23 cellular contexts compared by ENCODE assay signal in the genomic region with DNA sequence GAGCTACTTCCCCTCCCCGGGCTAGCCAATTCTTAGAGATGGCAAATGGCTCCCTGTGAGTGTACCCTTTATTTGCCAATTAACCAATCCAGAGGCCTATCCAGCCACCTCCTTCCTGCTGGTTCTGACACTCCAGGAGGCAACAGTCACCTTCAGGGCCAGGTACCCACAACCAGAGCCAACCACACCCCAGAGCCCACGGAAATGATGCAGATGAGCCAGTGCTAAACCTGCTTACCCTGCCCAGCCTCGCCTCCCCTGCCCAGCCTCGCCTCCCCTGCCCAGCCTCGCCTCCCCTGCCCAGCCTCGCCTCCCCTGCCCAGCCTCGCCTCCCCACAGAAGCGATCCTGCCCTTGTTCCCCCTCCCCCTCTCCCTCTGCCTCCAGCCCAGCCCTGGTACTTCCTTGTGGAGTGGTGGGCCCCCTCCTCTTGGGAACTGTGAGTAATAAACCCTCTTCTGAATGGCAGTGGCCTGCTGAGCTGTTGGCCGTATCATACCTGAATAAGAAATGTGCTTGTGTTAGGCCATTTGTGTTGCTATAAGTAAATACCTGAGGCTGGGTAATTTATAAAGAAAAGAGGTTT.
DNase-seq lines count a peak whose midpoint lies in the region; ATAC-seq and TF ChIP-seq lines count a peak whose summit lies in the region.
"Had no signal": no experiment of that assay in that cellular context is flagged by ENCODE, and none has a peak within 500 bp of the region (broad histone marks: within the 10 kb centered on the region; RNA-seq: fewer than 3 reads in every experiment).

No MANE protein-coding gene starts in this region.

- CTCF ChIA-PET in MCF 10A (lab: Yijun Ruan, JAX) = interaction anchor here (0.6 kb wide), 2 partner anchors 11 to 48 kb away, joined by 3 read pairs; no protein-coding TSS in a partner anchor

- POLR2A ChIA-PET in MCF 10A (lab: Yijun Ruan, JAX) = interaction anchor here (0.7 kb wide), 1 partner anchor 134 kb away, joined by 4 read pairs; no protein-coding TSS in a partner anchor

- no peaks in the 10 kb centered on the region for H3K36me3 ChIP-seq in mucosa of descending colon (ENCODE audit: low read depth)
- H3K36me3 ChIP-seq: MG63, SJCRH30 had no signal

- H3K4me1 ChIP-seq in mucosa of descending colon (ENCODE audit: low read depth) = peaks cover 2% of the 10 kb centered on the region

- BruUV-seq in MCF 10A (replicated peaks; lab: Mats Ljungman, UMichigan) = no TSS peak

- intact Hi-C loops in mucosa of descending colon (cut with DNase I, micrococcal nuclease) = no loop called here
- intact Hi-C loops in MCF 10A (cut with micrococcal nuclease) = no loop called here

- H3K27ac Mint-ChIP-seq in type B pancreatic cell (peak overlapping the region; percentile 61), MCF 10A (ENCODE audit: low read depth, unreplicated experiment) (no peak overlapping the region)
- H3K27ac Mint-ChIP-seq: CD14-positive monocyte, IgD-negative memory B cell had no signal

- no peaks in the 10 kb centered on the region for H3K9me3 ChIP-seq in mucosa of descending colon
- H3K9me3 ChIP-seq: MG63, SJCRH30 had no signal

- H3K36me3 Mint-ChIP-seq in type B pancreatic cell = peaks cover 18% of the 10 kb centered on the region
- H3K36me3 Mint-ChIP-seq in MCF 10A (ENCODE audit: insufficient read depth, unreplicated experiment) = no peaks in the 10 kb centered on the region
- H3K36me3 Mint-ChIP-seq: CD14-positive monocyte, IgD-negative memory B cell had no signal

- peak; percentile 68 for ATAC-seq in mucosa of descending colon

- H3K9me3 Mint-ChIP-seq in type B pancreatic cell = no peaks in the 10 kb centered on the region
- H3K9me3 Mint-ChIP-seq in MCF 10A (ENCODE audit: unreplicated experiment) = no peaks in the 10 kb centered on the region
- H3K9me3 Mint-ChIP-seq: IgD-negative memory B cell had no signal

- H3K4me3 ChIP-seq in epithelial cell of esophagus (ENCODE audit: low read length) (no peak overlapping the region), mucosa of descending colon (no peak overlapping the region)
- H3K4me3 ChIP-seq: MG63, SJCRH30 had no signal

- peaks cover 9% of the 10 kb centered on the region for H3K4me1 Mint-ChIP-seq in type B pancreatic cell (ENCODE audit: unreplicated experiment)
- no peaks in the 10 kb centered on the region for H3K4me1 Mint-ChIP-seq in MCF 10A (ENCODE audit: insufficient read depth, unreplicated experiment)
- H3K4me1 Mint-ChIP-seq: CD14-positive monocyte, IgD-negative memory B cell had no signal

- H3K4me3 Mint-ChIP-seq in type B pancreatic cell (no peak overlapping the region), MCF 10A (ENCODE audit: unreplicated experiment) (no peak overlapping the region)
- H3K4me3 Mint-ChIP-seq: CD14-positive monocyte, IgD-negative memory B cell had no signal

- no peak for TF ChIP-seq CTCF in epithelial cell of esophagus (IDR thresholded peaks at IDR 0.05; ENCODE audit: insufficient read depth, low read depth, low read length, missing control alignments)
- TF ChIP-seq CTCF in mucosa of descending colon (IDR thresholded peaks at IDR 0.05) = no peak
- no peak for TF ChIP-seq CTCF in type B pancreatic cell (conservative IDR thresholded peaks at IDR 0.05)
- TF ChIP-seq CTCF in MCF 10A (IDR thresholded peaks at IDR 0.05; ENCODE audit: unreplicated experiment) = no peak

- H3K27me3 Mint-ChIP-seq in type B pancreatic cell (no peaks in the 10 kb centered on the region), MCF 10A (ENCODE audit: insufficient read depth, unreplicated experiment) (no peaks in the 10 kb centered on the region)

- DNase-seq in NCI-H146 (lab: John Stamatoyannopoulos, UW) (peak; percentile 11), NCI-H146 treated with DMSO at 0.1 percent for 48 hours (lab: John Stamatoyannopoulos, UW; ENCODE audit: unreplicated experiment) (no peak), epithelial cell of esophagus (ENCODE audit: low read depth) (peak; percentile 62), mucosa of descending colon (peak in 1 of 3 donors; percentile 32), type B pancreatic cell (ENCODE audit: extremely low spot score, unreplicated experiment) (no peak), DMS53 (lab: John Stamatoyannopoulos, UW) (no peak), MCF 10A (ENCODE audit: unreplicated experiment) (no peak), NCI-H128 (lab: John Stamatoyannopoulos, UW; ENCODE audit: unreplicated experiment) (no peak)
- DNase-seq: AML-193, DND-41, HCEC 1CT, Karpas-422, MG63, NCI-H1048, NCI-H1694, NCI-H2081 treated with DMSO at 0.1 percent for 48 hours, NCI-H446 treated with DMSO at 0.1 percent for 48 hours, NCI-H774, OCI-M1, RPMI8226, SJCRH30 had no signal

Comparison
In these comparisons a context has a peak if more than half of its experiments do, and no peak if none do; other contexts are left out.
1. DNase-seq: peak in NCI-H146 (single experiment) and epithelial cell of esophagus (single experiment); none in NCI-H146 treated with DMSO at 0.1 percent for 48 hours (single experiment), type B pancreatic cell (single experiment), DMS53 (single experiment), MCF 10A (single experiment) and NCI-H128 (single experiment).